In genomic region chr19:52139291-52140076, GRCh38 we compare ENCODE assay signal across 8 cellular contexts. TPM values are rescaled to one million over a fixed set of nuclear protein-coding genes. Genes with fewer than 3 reads are reported as not detected.
DNase-seq lines count a peak whose midpoint lies in the region; TF ChIP-seq lines count a peak whose summit lies in the region.

Gene ZNF616 (minus strand): TSS chr19:52139938. CDS start chr19:52130512, 9,426 bp downstream.

- no peaks in the 10 kb centered on the region; the same call in 1 of the 2 replicates for H3K36me3 ChIP-seq in GM06990 (ENCODE audit: control insufficient read depth, insufficient read depth, low read length)
- H3K36me3 ChIP-seq in SK-N-MC (ENCODE audit: insufficient read depth, low read length), result peaks cover 23% of the 10 kb centered on the region
- H3K36me3 ChIP-seq in suprapubic skin, result no peaks in the 10 kb centered on the region

- no peaks in the 10 kb centered on the region for H3K27me3 ChIP-seq in GM06990 (replicated peaks; ENCODE audit: control insufficient read depth, insufficient read depth, low read length)
- no peaks in the 10 kb centered on the region for H3K27me3 ChIP-seq in suprapubic skin

- H3K4me1 ChIP-seq in suprapubic skin, result peaks cover 37% of the 10 kb centered on the region

- H3K9me3 ChIP-seq in SK-N-MC (ENCODE audit: low read depth, low read length), result peaks cover 16% of the 10 kb centered on the region
- no peaks in the 10 kb centered on the region for H3K9me3 ChIP-seq in suprapubic skin

- TF ChIP-seq EP300 in suprapubic skin (IDR thresholded peaks at IDR 0.05), result no peak

- POLR2A ChIA-PET in HEK293T (lab: Yijun Ruan, JAX), result interaction anchor here (1.1 kb wide), 1 partner anchor 98 kb away, joined by 3 read pairs; no protein-coding TSS in a partner anchor

- H3K9ac ChIP-seq in SK-N-MC (ENCODE audit: insufficient read length), result peak within 1 kb of the TSS; percentile 98

- TF ChIP-seq CTCF in GM06990 (IDR thresholded peaks at IDR 0.05; ENCODE audit: insufficient read depth, low read length, poor library complexity, severe bottlenecking) (peak; percentile 87), suprapubic skin (IDR thresholded peaks at IDR 0.05) (peak; percentile 56 to 82)

- peak in 1 of 2 donors; percentile 51 for TF ChIP-seq POLR2A in suprapubic skin (IDR thresholded peaks at IDR 0.05)

- H3K4me3 ChIP-seq in GM06990 (replicated peaks; ENCODE audit: low read depth, low read length), result peak within 1 kb of the TSS; percentile 84
- H3K4me3 ChIP-seq in SK-N-MC, result peak within 1 kb of the TSS; percentile 96
- peak within 1 kb of the TSS; percentile 93 for H3K4me3 ChIP-seq in suprapubic skin

- DNase-seq in GM06990 (ENCODE audit: extremely low read depth, insufficient read length), result peak; percentile 93
- peak; percentile 98 for DNase-seq in HEK293T (ENCODE audit: extremely low spot score)
- DNase-seq in NAMALWA (ENCODE audit: low spot score), result peak; percentile 87
- DNase-seq in SK-N-MC (ENCODE audit: low read depth, low spot score), result peak; percentile 81
- DNase-seq in activated naive CD4-positive, alpha-beta T cell treated with anti-CD3 and anti-CD28 coated beads, Interleukin-2, amount 50 U/mL, for 16 hours, result peak; percentile 98
- peak; percentile 73 for DNase-seq in germinal center (ENCODE audit: low spot score)
- DNase-seq in nucleus accumbens (lab: John Stamatoyannopoulos, UW), result peak in 55 of 56 donors; percentile 69 to 98 (median 94)
- DNase-seq in suprapubic skin (ENCODE audit: low spot score in 2 of 2), result peak; percentile 98 to 99

- peak within 1 kb of the TSS; percentile 97 for H3K27ac ChIP-seq in SK-N-MC
- H3K27ac ChIP-seq in suprapubic skin, result peak within 1 kb of the TSS; percentile 98

- CTCF ChIA-PET in HEK293T (lab: Yijun Ruan, JAX), result interaction anchor here (1.1 kb wide), 1 partner anchor 49 kb away, joined by 5 read pairs; no protein-coding TSS in a partner anchor

- under 1% methylated on average over 47 of the region's 50 CpGs for WGBS in suprapubic skin

TF ChIP-seq in HEK293T, 16 proteins besides CTCF, POLR2A, EP300 and RAD21:
- no peak for TF ChIP-seq FOXM1 (IDR thresholded peaks at IDR 0.05; ENCODE audit: borderline replicate concordance)
- peak; percentile 35; the same call in 1 of the 2 replicates for TF ChIP-seq L3MBTL2 (conservative IDR thresholded peaks at IDR 0.05)
- TF ChIP-seq LEF1 (IDR thresholded peaks at IDR 0.05; ENCODE audit: borderline replicate concordance), result no peak
- no peak for TF ChIP-seq ZNF384 (IDR thresholded peaks at IDR 0.05)
- TF ChIP-seq FOXK2 (IDR thresholded peaks at IDR 0.05), result no peak
- TF ChIP-seq SUZ12 (IDR thresholded peaks at IDR 0.05), result no peak
- no peak for TF ChIP-seq NFRKB (IDR thresholded peaks at IDR 0.05)
- no peak; the same call in 1 of the 2 replicates for TF ChIP-seq ELF4 (IDR thresholded peaks at IDR 0.05)

RNA-seq across cellular contexts. Expression of gene ZNF616, which starts in this region (rescaled TPM):
- 10 to 100 TPM in 1 of 4 donors, 1 to 10 TPM in 3; 5.1 to 12.2 (median 6.6) TPM for total RNA-seq in suprapubic skin

Comparison
In these comparisons a context has a peak if more than half of its experiments do, and no peak if none do; other contexts are left out.
1. Peak in every context shown above with its lines: DNase-seq, H3K4me3 ChIP-seq and H3K27ac ChIP-seq.